Comparison of ENCODE assay signal across 1 cellular context in the genomic region with DNA sequence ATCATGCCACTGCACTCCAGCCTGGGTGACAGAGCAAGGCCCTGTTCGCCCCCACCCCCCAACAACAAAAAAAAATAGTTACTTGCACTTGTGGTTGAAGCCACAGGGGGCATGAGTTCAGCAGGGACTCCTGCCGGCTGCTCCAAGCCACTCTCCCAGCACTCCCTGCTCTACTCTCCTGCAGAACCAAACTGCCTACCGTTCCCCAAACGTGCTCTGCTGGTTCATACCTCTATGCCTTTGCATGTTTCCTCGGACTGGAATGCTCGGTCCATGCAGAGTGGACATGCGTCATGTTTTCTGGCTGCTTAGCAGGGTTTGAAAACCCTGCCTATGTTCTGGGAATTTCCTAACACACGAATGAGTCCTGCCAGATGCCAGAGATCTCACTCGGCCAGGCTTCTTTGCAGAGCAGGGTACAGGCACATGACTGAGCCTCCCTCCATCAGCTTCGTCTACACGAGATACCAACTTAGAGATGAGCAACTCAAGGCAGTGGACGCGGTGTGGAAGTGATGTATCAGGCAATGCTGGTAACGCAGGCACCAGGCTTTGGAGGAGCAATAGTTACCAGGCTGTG.
TF ChIP-seq lines count a peak whose summit lies in the region.

No MANE protein-coding gene starts in this region.

TF ChIP-seq in WTC11, 78 proteins besides CTCF, POLR2A, EP300 and RAD21:
- TF ChIP-seq JAZF1 (CRISPR knock-in tag; IDR thresholded peaks at IDR 0.05) (no peak), TP53 (CRISPR knock-in tag; IDR thresholded peaks at IDR 0.05) (no peak), ZBTB21 (CRISPR knock-in tag; IDR thresholded peaks at IDR 0.05; ENCODE audit: borderline replicate concordance) (no peak), CBFB (CRISPR knock-in tag; IDR thresholded peaks at IDR 0.05; ENCODE audit: low read depth) (no peak), RORB (CRISPR knock-in tag; IDR thresholded peaks at IDR 0.05) (no peak), ZNF263 (CRISPR knock-in tag; IDR thresholded peaks at IDR 0.05; ENCODE audit: low read depth) (no peak), KAT7 (CRISPR knock-in tag; IDR thresholded peaks at IDR 0.05; ENCODE audit: borderline replicate concordance) (no peak), FOXP1 (CRISPR knock-in tag; IDR thresholded peaks at IDR 0.05; ENCODE audit: borderline replicate concordance) (no peak)
- TF ChIP-seq, protein P1, sequence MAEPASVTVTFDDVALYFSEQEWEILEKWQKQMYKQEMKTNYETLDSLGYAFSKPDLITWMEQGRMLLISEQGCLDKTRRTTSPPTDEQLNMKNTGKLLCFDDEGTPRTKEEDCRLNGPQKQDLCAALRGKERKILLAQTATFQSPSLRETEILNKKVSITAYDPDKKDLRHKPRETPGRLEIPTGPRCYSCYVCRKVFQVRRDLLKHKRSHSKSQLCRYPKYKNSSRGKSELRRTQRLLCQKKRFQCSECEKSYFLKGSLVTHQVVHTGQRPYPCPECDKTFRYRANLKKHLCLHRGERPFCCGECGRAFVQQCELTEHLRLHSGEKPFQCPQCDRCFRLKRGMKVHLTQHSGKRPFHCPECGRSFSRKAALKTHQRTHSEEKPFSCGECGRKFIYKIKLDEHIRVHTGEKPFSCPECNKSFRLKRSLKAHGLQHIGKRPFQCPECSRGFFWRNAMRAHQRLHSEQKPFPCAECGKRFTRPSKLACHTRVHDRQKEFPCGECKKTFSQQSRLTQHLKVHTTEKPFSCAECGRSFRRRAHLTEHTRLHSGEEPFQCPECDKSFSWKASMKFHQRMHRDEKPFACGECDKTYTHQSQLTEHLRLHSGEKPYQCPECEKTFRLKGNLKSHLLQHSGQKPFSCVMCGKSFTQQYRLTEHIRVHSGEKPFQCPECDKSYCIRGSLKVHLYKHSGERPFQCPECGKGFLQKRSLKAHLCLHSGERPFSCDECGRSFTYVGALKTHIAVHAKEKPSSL (CRISPR knock-in tag; conservative IDR thresholded peaks at IDR 0.05): no peak
- TF ChIP-seq, protein P2, sequence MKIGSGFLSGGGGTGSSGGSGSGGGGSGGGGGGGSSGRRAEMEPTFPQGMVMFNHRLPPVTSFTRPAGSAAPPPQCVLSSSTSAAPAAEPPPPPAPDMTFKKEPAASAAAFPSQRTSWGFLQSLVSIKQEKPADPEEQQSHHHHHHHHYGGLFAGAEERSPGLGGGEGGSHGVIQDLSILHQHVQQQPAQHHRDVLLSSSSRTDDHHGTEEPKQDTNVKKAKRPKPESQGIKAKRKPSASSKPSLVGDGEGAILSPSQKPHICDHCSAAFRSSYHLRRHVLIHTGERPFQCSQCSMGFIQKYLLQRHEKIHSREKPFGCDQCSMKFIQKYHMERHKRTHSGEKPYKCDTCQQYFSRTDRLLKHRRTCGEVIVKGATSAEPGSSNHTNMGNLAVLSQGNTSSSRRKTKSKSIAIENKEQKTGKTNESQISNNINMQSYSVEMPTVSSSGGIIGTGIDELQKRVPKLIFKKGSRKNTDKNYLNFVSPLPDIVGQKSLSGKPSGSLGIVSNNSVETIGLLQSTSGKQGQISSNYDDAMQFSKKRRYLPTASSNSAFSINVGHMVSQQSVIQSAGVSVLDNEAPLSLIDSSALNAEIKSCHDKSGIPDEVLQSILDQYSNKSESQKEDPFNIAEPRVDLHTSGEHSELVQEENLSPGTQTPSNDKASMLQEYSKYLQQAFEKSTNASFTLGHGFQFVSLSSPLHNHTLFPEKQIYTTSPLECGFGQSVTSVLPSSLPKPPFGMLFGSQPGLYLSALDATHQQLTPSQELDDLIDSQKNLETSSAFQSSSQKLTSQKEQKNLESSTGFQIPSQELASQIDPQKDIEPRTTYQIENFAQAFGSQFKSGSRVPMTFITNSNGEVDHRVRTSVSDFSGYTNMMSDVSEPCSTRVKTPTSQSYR (CRISPR knock-in tag; IDR thresholded peaks at IDR 0.05): no peak
- TF ChIP-seq, protein P3, sequence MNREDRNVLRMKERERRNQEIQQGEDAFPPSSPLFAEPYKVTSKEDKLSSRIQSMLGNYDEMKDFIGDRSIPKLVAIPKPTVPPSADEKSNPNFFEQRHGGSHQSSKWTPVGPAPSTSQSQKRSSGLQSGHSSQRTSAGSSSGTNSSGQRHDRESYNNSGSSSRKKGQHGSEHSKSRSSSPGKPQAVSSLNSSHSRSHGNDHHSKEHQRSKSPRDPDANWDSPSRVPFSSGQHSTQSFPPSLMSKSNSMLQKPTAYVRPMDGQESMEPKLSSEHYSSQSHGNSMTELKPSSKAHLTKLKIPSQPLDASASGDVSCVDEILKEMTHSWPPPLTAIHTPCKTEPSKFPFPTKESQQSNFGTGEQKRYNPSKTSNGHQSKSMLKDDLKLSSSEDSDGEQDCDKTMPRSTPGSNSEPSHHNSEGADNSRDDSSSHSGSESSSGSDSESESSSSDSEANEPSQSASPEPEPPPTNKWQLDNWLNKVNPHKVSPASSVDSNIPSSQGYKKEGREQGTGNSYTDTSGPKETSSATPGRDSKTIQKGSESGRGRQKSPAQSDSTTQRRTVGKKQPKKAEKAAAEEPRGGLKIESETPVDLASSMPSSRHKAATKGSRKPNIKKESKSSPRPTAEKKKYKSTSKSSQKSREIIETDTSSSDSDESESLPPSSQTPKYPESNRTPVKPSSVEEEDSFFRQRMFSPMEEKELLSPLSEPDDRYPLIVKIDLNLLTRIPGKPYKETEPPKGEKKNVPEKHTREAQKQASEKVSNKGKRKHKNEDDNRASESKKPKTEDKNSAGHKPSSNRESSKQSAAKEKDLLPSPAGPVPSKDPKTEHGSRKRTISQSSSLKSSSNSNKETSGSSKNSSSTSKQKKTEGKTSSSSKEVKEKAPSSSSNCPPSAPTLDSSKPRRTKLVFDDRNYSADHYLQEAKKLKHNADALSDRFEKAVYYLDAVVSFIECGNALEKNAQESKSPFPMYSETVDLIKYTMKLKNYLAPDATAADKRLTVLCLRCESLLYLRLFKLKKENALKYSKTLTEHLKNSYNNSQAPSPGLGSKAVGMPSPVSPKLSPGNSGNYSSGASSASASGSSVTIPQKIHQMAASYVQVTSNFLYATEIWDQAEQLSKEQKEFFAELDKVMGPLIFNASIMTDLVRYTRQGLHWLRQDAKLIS (CRISPR knock-in tag; IDR thresholded peaks at IDR 0.05; ENCODE audit: borderline replicate concordance): no peak
- TF ChIP-seq, protein P4, sequence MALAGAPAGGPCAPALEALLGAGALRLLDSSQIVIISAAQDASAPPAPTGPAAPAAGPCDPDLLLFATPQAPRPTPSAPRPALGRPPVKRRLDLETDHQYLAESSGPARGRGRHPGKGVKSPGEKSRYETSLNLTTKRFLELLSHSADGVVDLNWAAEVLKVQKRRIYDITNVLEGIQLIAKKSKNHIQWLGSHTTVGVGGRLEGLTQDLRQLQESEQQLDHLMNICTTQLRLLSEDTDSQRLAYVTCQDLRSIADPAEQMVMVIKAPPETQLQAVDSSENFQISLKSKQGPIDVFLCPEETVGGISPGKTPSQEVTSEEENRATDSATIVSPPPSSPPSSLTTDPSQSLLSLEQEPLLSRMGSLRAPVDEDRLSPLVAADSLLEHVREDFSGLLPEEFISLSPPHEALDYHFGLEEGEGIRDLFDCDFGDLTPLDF (CRISPR knock-in tag; IDR thresholded peaks at IDR 0.05): no peak
- TF ChIP-seq, protein P5, sequence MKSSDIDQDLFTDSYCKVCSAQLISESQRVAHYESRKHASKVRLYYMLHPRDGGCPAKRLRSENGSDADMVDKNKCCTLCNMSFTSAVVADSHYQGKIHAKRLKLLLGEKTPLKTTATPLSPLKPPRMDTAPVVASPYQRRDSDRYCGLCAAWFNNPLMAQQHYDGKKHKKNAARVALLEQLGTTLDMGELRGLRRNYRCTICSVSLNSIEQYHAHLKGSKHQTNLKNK (CRISPR knock-in tag; IDR thresholded peaks at IDR 0.05): no peak
